ENCODE assay signal across 17 cellular contexts in genomic region chr3:148852271-148853000, GRCh38. TPM values are rescaled to one million over a fixed set of nuclear protein-coding genes. Genes with fewer than 3 reads are reported as not detected.
DNase-seq lines count a peak whose midpoint lies in the region; TF ChIP-seq lines count a peak whose summit lies in the region.
"Had no signal": no experiment of that assay in that cellular context is flagged by ENCODE, and none has a peak within 500 bp of the region (broad histone marks: within the 10 kb centered on the region; RNA-seq: fewer than 3 reads in every experiment).

No MANE protein-coding gene starts in this region.

- peak overlapping the region; percentile 8 for H3K9ac ChIP-seq in Loucy (ENCODE audit: low read depth, low read length, poor library complexity, severe bottlenecking)
- no peak overlapping the region for H3K9ac ChIP-seq in neural progenitor cell

- H2AFZ ChIP-seq in Loucy (ENCODE audit: low read length) (peak overlapping the region; percentile 84; the same call in 1 of the 2 replicates), neural progenitor cell (replicated peaks) (no peak overlapping the region)
- H2AFZ ChIP-seq: GM23338 had no signal

- H3K36me3 Mint-ChIP-seq in nephron progenitor cell (ENCODE audit: low read depth) = no peaks in the 10 kb centered on the region
- no peaks in the 10 kb centered on the region for H3K36me3 Mint-ChIP-seq in glutamatergic neuron (ENCODE audit: unreplicated experiment)
- H3K36me3 Mint-ChIP-seq in neural progenitor cell = no peaks in the 10 kb centered on the region

- H3K27ac Mint-ChIP-seq in nephron progenitor cell (peak overlapping the region; percentile 57), glutamatergic neuron (ENCODE audit: unreplicated experiment) (no peak overlapping the region), neural progenitor cell (no peak overlapping the region)
- H3K27ac Mint-ChIP-seq: B cell; CD4-positive, alpha-beta T cell; GM23338 had no signal

- peaks cover 6% of the 10 kb centered on the region for H3K4me1 Mint-ChIP-seq in nephron progenitor cell
- H3K4me1 Mint-ChIP-seq in glutamatergic neuron (ENCODE audit: low read depth, unreplicated experiment) = no peaks in the 10 kb centered on the region
- no peaks in the 10 kb centered on the region for H3K4me1 Mint-ChIP-seq in neural progenitor cell
- H3K4me1 Mint-ChIP-seq: B cell, GM23338 had no signal

- H3K79me2 ChIP-seq in Loucy (ENCODE audit: insufficient read depth, low read length) (no peaks in the 10 kb centered on the region), neural progenitor cell (ENCODE audit: low read depth) (no peaks in the 10 kb centered on the region)

- peak; percentile 40 for DNase-seq in AG10803 (ENCODE audit: low read depth)
- DNase-seq in fibroblast of gingiva (ENCODE audit: low read depth) = peak; percentile 80
- no peak for DNase-seq in nephron progenitor cell
- no peak for DNase-seq in glutamatergic neuron
- DNase-seq in neural progenitor cell (ENCODE audit: low spot score) = no peak
- no peak for DNase-seq in activated CD4-positive, alpha-beta T cell treated with anti-CD3 and anti-CD28 coated beads for 4 hours
- DNase-seq: 8988T; C1 segment of cervical spinal cord; Calu3; CD4-positive, alpha-beta T cell; DMS79; H7 had no signal

- H3K27me3 Mint-ChIP-seq in nephron progenitor cell (ENCODE audit: low read depth, poor library complexity) (no peaks in the 10 kb centered on the region), glutamatergic neuron (ENCODE audit: unreplicated experiment) (no peaks in the 10 kb centered on the region), neural progenitor cell (ENCODE audit: insufficient read depth, low read depth) (peaks cover 2% of the 10 kb centered on the region)

- H3K36me3 ChIP-seq in Loucy (ENCODE audit: insufficient read depth, low read length) (no peaks in the 10 kb centered on the region), neural progenitor cell (no peaks in the 10 kb centered on the region)

- no peaks in the 10 kb centered on the region for H3K9me2 ChIP-seq in Loucy (replicated peaks; ENCODE audit: low read depth, low read length)

- H3K27ac ChIP-seq in neural progenitor cell = no peak overlapping the region

- peak overlapping the region; percentile 5 for H3K4me2 ChIP-seq in Loucy (ENCODE audit: low read depth, low read length, poor library complexity, severe bottlenecking)
- H3K4me2 ChIP-seq in neural progenitor cell = no peak overlapping the region
- H3K4me2 ChIP-seq: GM23338 had no signal

- no peaks in the 10 kb centered on the region for H3K27me3 ChIP-seq in Loucy (ENCODE audit: insufficient read depth, low read length, poor library complexity, severe bottlenecking)
- no peaks in the 10 kb centered on the region for H3K27me3 ChIP-seq in neural progenitor cell

- H3K4me1 ChIP-seq in Loucy (ENCODE audit: insufficient read depth, low read length, poor library complexity, severe bottlenecking) (peaks cover 15% of the 10 kb centered on the region), neural progenitor cell (no peaks in the 10 kb centered on the region)

- H3K9me3 Mint-ChIP-seq in nephron progenitor cell (no peaks in the 10 kb centered on the region), glutamatergic neuron (ENCODE audit: unreplicated experiment) (no peaks in the 10 kb centered on the region), neural progenitor cell (no peaks in the 10 kb centered on the region)
- H3K9me3 Mint-ChIP-seq: CD4-positive, alpha-beta T cell; GM23338 had no signal

- H3F3A ChIP-seq in Loucy (ENCODE audit: low read depth) = no peaks in the 10 kb centered on the region
- no peaks in the 10 kb centered on the region for H3F3A ChIP-seq in neural progenitor cell (ENCODE audit: low read depth)

- no peak for TF ChIP-seq CTCF in AG10803 (conservative IDR thresholded peaks at IDR 0.05; ENCODE audit: low read length)
- no peak for TF ChIP-seq CTCF in Loucy (conservative IDR thresholded peaks at IDR 0.05; ENCODE audit: low read length)
- no peak for TF ChIP-seq CTCF in nephron progenitor cell (IDR thresholded peaks at IDR 0.05)
- TF ChIP-seq CTCF in glutamatergic neuron (IDR thresholded peaks at IDR 0.05; ENCODE audit: partially characterized antibody, unreplicated experiment) = no peak
- no peak for TF ChIP-seq CTCF in neural progenitor cell (IDR thresholded peaks at IDR 0.05)

- H3K4me3 ChIP-seq in AG10803 (ENCODE audit: low read length) (no peak overlapping the region), Loucy (ENCODE audit: low read length, poor library complexity, severe bottlenecking) (no peak overlapping the region), neural progenitor cell (no peak overlapping the region)
- H3K4me3 ChIP-seq: GM12878, GM23338 had no signal

- H3K4me3 Mint-ChIP-seq in nephron progenitor cell (no peak overlapping the region), glutamatergic neuron (ENCODE audit: unreplicated experiment) (no peak overlapping the region), neural progenitor cell (no peak overlapping the region)
- H3K4me3 Mint-ChIP-seq: B cell; CD4-positive, alpha-beta T cell; GM23338 had no signal

- no peaks in the 10 kb centered on the region for H4K20me1 ChIP-seq in Loucy (ENCODE audit: insufficient read depth, low read length, poor library complexity, severe bottlenecking)
- H4K20me1 ChIP-seq in neural progenitor cell (ENCODE audit: low read depth) = no peaks in the 10 kb centered on the region

- H3K9me3 ChIP-seq in Loucy (ENCODE audit: insufficient read depth, low read depth, low read length) (no peaks in the 10 kb centered on the region), neural progenitor cell (ENCODE audit: low read depth) (no peaks in the 10 kb centered on the region)

RNA-seq across cellular contexts. Expression of gene CPA3, which starts 12.7 kb away (rescaled TPM):
- total RNA-seq in glutamatergic neuron (ENCODE audit: unreplicated experiment) (not detected), neural progenitor cell (ENCODE audit: low replicate concordance) (not detected in 2 replicates)
- total RNA-seq: B cell; Calu3; CD4-positive, alpha-beta T cell; G401; GM12878; GM23338; H7 had no signal

RNA-seq across cellular contexts. Expression of gene CPB1, which starts 24.8 kb away (rescaled TPM):
- total RNA-seq in glutamatergic neuron (ENCODE audit: unreplicated experiment) = not detected
- total RNA-seq in neural progenitor cell (ENCODE audit: low replicate concordance) = not detected in 2 replicates
- total RNA-seq: B cell; Calu3; CD4-positive, alpha-beta T cell; G401; GM23338 had no signal

Comparison
In these comparisons a context has a peak if more than half of its experiments do, and no peak if none do; other contexts are left out.
1. DNase-seq: peak in AG10803 (single experiment) and fibroblast of gingiva (single experiment); none in nephron progenitor cell (single experiment), glutamatergic neuron (single experiment), neural progenitor cell (single experiment) and activated CD4-positive, alpha-beta T cell treated with anti-CD3 and anti-CD28 coated beads for 4 hours (0 of 2).